Comparison of ENCODE assay signal across 22 cellular contexts in genomic region chr2:234259440-234259839, GRCh38.
A peak's percentile ranks its signal among the peaks of the same experiment; 100 is the strongest.
DNase-seq lines count a peak whose midpoint lies in the region; ATAC-seq and TF ChIP-seq lines count a peak whose summit lies in the region.
"Had no signal": no experiment of that assay in that cellular context is flagged by ENCODE, and none has a peak within 500 bp of the region (broad histone marks: within the 10 kb centered on the region; RNA-seq: fewer than 3 reads in every experiment).

No MANE protein-coding gene starts in this region.

- peak overlapping the region; percentile 4 for H3K4me3 Mint-ChIP-seq in T-helper 1 cell treated with Interleukin-12 subunit alpha and Interleukin-12 subunit beta and Interleukin-4 antibody, amounts not matched to agents 30 μg/mL and 1 μg/mL, for 36 hours

- H3K27ac ChIP-seq in RWPE2 (ENCODE audit: poor library complexity, severe bottlenecking) (peak overlapping the region; percentile 100), epithelial cell of prostate (peak overlapping the region; percentile 89), smooth muscle cell (ENCODE audit: low read depth) (peak overlapping the region; percentile 70), MM.1S (ENCODE audit: low read length) (no peak overlapping the region)
- H3K27ac ChIP-seq: 22Rv1, BLaER1 had no signal

- no peak overlapping the region for H3K9ac ChIP-seq in smooth muscle cell (ENCODE audit: low read depth)
- no peak overlapping the region for H3K9ac ChIP-seq in MM.1S (ENCODE audit: low read length)
- H3K9ac ChIP-seq: BLaER1 had no signal

- no peak overlapping the region for H3K27ac Mint-ChIP-seq in T-helper 1 cell treated with Interleukin-12 subunit alpha and Interleukin-12 subunit beta and Interleukin-4 antibody, amounts not matched to agents 30 μg/mL and 1 μg/mL, for 36 hours

- H3K4me3 ChIP-seq in RWPE2 (ENCODE audit: severe bottlenecking) (no peak overlapping the region), smooth muscle cell (no peak overlapping the region), MM.1S (ENCODE audit: low read length) (no peak overlapping the region)
- H3K4me3 ChIP-seq: BLaER1, HAP-1, K562 had no signal

- no peaks in the 10 kb centered on the region for H3K27me3 ChIP-seq in RWPE2 (ENCODE audit: insufficient read depth, poor library complexity, severe bottlenecking)
- no peaks in the 10 kb centered on the region for H3K27me3 ChIP-seq in smooth muscle cell (ENCODE audit: low read depth)
- H3K27me3 ChIP-seq in MM.1S (replicated peaks; ENCODE audit: insufficient read depth, low read length) = no peaks in the 10 kb centered on the region
- H3K27me3 ChIP-seq: BLaER1 had no signal

- H3K79me2 ChIP-seq in smooth muscle cell (ENCODE audit: low read depth) = no peaks in the 10 kb centered on the region
- H3K79me2 ChIP-seq in MM.1S (ENCODE audit: low read length) = no peaks in the 10 kb centered on the region

- TF ChIP-seq CTCF in RWPE2 (IDR thresholded peaks at IDR 0.05; ENCODE audit: poor library complexity, severe bottlenecking) (no peak), smooth muscle cell (IDR thresholded peaks at IDR 0.05; ENCODE audit: borderline replicate concordance, insufficient read depth, poor library complexity, severe bottlenecking) (no peak), MM.1S (IDR thresholded peaks at IDR 0.05; ENCODE audit: low read length) (no peak)

- H3F3A ChIP-seq in smooth muscle cell (ENCODE audit: low read depth) (peaks cover 4% of the 10 kb centered on the region), MM.1S (ENCODE audit: insufficient read depth, low read length) (no peaks in the 10 kb centered on the region)

- no peaks in the 10 kb centered on the region for H3K9me2 ChIP-seq in MM.1S (replicated peaks; ENCODE audit: insufficient read depth, low read length)
- H3K9me2 ChIP-seq: SK-N-SH had no signal

- H3K4me2 ChIP-seq in smooth muscle cell (no peak overlapping the region), MM.1S (ENCODE audit: low read depth, low read length) (no peak overlapping the region)
- H3K4me2 ChIP-seq: BLaER1 had no signal

- ATAC-seq in RWPE2 (ENCODE audit: low read depth) (no peak), HG03039 (IDR thresholded peaks at IDR 0.05; ENCODE audit: unreplicated experiment) (no peak)
- ATAC-seq: K562 had no signal

- peaks cover 10% of the 10 kb centered on the region for H3K9me3 Mint-ChIP-seq in T-helper 1 cell treated with Interleukin-12 subunit alpha and Interleukin-12 subunit beta and Interleukin-4 antibody, amounts not matched to agents 30 μg/mL and 1 μg/mL, for 36 hours

- no peak for DNase-seq in T-helper 1 cell
- DNase-seq in RWPE2 (ENCODE audit: low spot score) = no peak
- DNase-seq in epithelial cell of prostate (ENCODE audit: low read depth, low spot score) = no peak
- DNase-seq in smooth muscle cell (lab: John Stamatoyannopoulos, UW; ENCODE audit: unreplicated experiment) = no peak
- no peak for DNase-seq in AG08396 (ENCODE audit: low spot score)
- DNase-seq in MM.1S = no peak
- DNase-seq: CD4-positive, alpha-beta memory T cell; DMS153; GF-D8; MV-4-11; NCI-H1694 treated with DMSO at 0.1 percent for 48 hours; NCI-H2107; NCI-H510A; NCI-H82; Right ventricle myocardium superior; SK-N-SH had no signal

- 89% methylated on average over 2 of the region's 2 CpGs for WGBS in smooth muscle cell (ENCODE audit: low lambda C conversion rate)

- no peaks in the 10 kb centered on the region for H3K27me3 Mint-ChIP-seq in T-helper 1 cell treated with Interleukin-12 subunit alpha and Interleukin-12 subunit beta and Interleukin-4 antibody, amounts not matched to agents 30 μg/mL and 1 μg/mL, for 36 hours (ENCODE audit: low read depth)

- H3K36me3 ChIP-seq in RWPE2 (ENCODE audit: low read depth) (no peaks in the 10 kb centered on the region), smooth muscle cell (ENCODE audit: low read depth) (no peaks in the 10 kb centered on the region), MM.1S (replicated peaks; ENCODE audit: insufficient read depth, low read length) (no peaks in the 10 kb centered on the region)
- H3K36me3 ChIP-seq: BLaER1, HAP-1 had no signal

- no peaks in the 10 kb centered on the region for H3K9me3 ChIP-seq in RWPE2 (ENCODE audit: severe bottlenecking)
- H3K9me3 ChIP-seq in smooth muscle cell (replicated peaks; ENCODE audit: low read depth) = no peaks in the 10 kb centered on the region
- no peaks in the 10 kb centered on the region for H3K9me3 ChIP-seq in MM.1S (replicated peaks; ENCODE audit: insufficient read depth, low read length)
- H3K9me3 ChIP-seq: BLaER1, HAP-1, SK-N-SH had no signal

- peaks cover 4% of the 10 kb centered on the region for H3K36me3 Mint-ChIP-seq in T-helper 1 cell treated with Interleukin-12 subunit alpha and Interleukin-12 subunit beta and Interleukin-4 antibody, amounts not matched to agents 30 μg/mL and 1 μg/mL, for 36 hours (ENCODE audit: low read depth)
- H3K36me3 Mint-ChIP-seq: CD4-positive, alpha-beta memory T cell had no signal

- H3K4me1 Mint-ChIP-seq in T-helper 1 cell treated with Interleukin-12 subunit alpha and Interleukin-12 subunit beta and Interleukin-4 antibody, amounts not matched to agents 30 μg/mL and 1 μg/mL, for 36 hours (ENCODE audit: low read depth) = peaks cover 23% of the 10 kb centered on the region

- H4K20me1 ChIP-seq in smooth muscle cell (ENCODE audit: low read depth) (no peaks in the 10 kb centered on the region), MM.1S (ENCODE audit: insufficient read depth, low read length) (no peaks in the 10 kb centered on the region)
- H4K20me1 ChIP-seq: BLaER1 had no signal

- no peak overlapping the region for H2AFZ ChIP-seq in smooth muscle cell (ENCODE audit: low read depth)
- H2AFZ ChIP-seq in MM.1S (ENCODE audit: low read length) = no peak overlapping the region

- H3K4me1 ChIP-seq in RWPE2 (ENCODE audit: insufficient read depth, poor library complexity, severe bottlenecking) = peaks cover 55% of the 10 kb centered on the region
- H3K4me1 ChIP-seq in smooth muscle cell (ENCODE audit: low read depth) = peaks cover 7% of the 10 kb centered on the region
- no peaks in the 10 kb centered on the region for H3K4me1 ChIP-seq in MM.1S (ENCODE audit: low read length)
- H3K4me1 ChIP-seq: HAP-1 had no signal
